In the genomic region with DNA sequence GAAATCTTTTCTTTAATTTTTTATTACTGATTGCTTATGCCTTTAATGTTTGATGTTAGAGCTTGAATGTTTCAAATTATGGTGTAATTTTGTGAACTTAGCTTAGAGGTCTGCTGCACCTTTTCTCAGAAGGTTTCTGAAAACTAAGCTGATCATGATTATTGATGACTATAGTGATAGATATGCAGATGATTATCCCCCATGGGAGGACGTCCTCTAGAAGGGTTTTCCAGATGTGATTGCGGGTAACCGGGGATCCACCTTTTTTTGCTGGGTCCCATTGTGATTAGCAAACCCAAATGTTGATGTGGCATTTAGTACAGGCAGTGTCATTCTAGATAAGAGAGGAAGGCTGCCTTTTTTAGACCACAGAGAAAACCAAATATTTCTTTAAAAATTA, we compare ENCODE assay signal across 30 cellular contexts.
"Had no signal": no experiment of that assay in that cellular context is flagged by ENCODE, and none has a peak within 500 bp of the region (broad histone marks: within the 10 kb centered on the region; RNA-seq: fewer than 3 reads in every experiment).

No MANE protein-coding gene starts in this region.

- H3K27ac ChIP-seq: ascending aorta, breast epithelium, cardiac muscle cell, colonic mucosa, epithelial cell of prostate, esophagus squamous epithelium, gastroesophageal sphincter, heart right ventricle, WERI-Rb-1 had no signal

- H3K27me3 ChIP-seq: ascending aorta, breast epithelium, cardiac muscle cell, colonic mucosa, esophagus squamous epithelium, gastroesophageal sphincter, heart right ventricle had no signal

- ATAC-seq: activated CD4-positive, CD25-positive, alpha-beta regulatory T cell treated with anti-CD3 and anti-CD28 coated beads, Interleukin-2, amount 50 U/mL, for 24 hours; activated CD8-positive, alpha-beta memory T cell treated with anti-CD3 and anti-CD28 coated beads, Interleukin-2, amount 10 ng/mL, durations not matched to agents 7 days and 5 days; activated CD8-positive, alpha-beta T cell treated with anti-CD3 and anti-CD28 coated beads, Interleukin-2, amount 10 ng/mL, durations not matched to agents 7 days and 5 days; activated naive CD8-positive, alpha-beta T cell treated with anti-CD3 and anti-CD28 coated beads, Interleukin-2, amount 50 U/mL, for 24 hours; gastroesophageal sphincter; heart right ventricle had no signal

- H3K9me3 ChIP-seq: ascending aorta, breast epithelium, colonic mucosa, esophagus squamous epithelium, gastroesophageal sphincter, heart right ventricle had no signal

- H3K4me1 ChIP-seq: ascending aorta, breast epithelium, colonic mucosa, esophagus squamous epithelium, gastroesophageal sphincter had no signal

- H3K4me3 ChIP-seq: ascending aorta, breast epithelium, cardiac muscle cell, colonic mucosa, esophagus squamous epithelium, gastroesophageal sphincter, heart right ventricle had no signal

- H3K36me3 ChIP-seq: ascending aorta, breast epithelium, cardiac muscle cell, colonic mucosa, esophagus squamous epithelium, gastroesophageal sphincter, heart right ventricle, WERI-Rb-1 had no signal

- DNase-seq: activated B cell treated with CpG ODN at 0.5 μM for 24 hours; activated CD4-positive, alpha-beta memory T cell treated with anti-CD3 and anti-CD28 coated beads for 36 hours; activated CD4-positive, alpha-beta T cell treated with anti-CD3 and anti-CD28 coated beads for 48 hours; activated CD4-positive, alpha-beta T cell treated with anti-CD3 and anti-CD28 coated beads, Interleukin-2, amount 50 U/mL, for 1 hour; activated CD8-positive, alpha-beta memory T cell treated with anti-CD3 and anti-CD28 coated beads, Interleukin-2, amount 10 ng/mL, durations not matched to agents 7 days and 5 days; activated CD8-positive, alpha-beta memory T cell treated with anti-CD3 and anti-CD28 coated beads, Interleukin-2, amount 50 U/mL, for 4 hours; activated CD8-positive, alpha-beta T cell treated with anti-CD3 and anti-CD28 coated beads, Interleukin-2, amount 10 ng/mL, durations not matched to agents 7 days and 5 days; activated effector memory CD4-positive, alpha-beta T cell treated with anti-CD3 and anti-CD28 coated beads, Interleukin-2, amount 50 U/mL, for 16 hours; activated naive CD4-positive, alpha-beta T cell treated with anti-CD3 and anti-CD28 coated beads for 36 hours; activated naive CD8-positive, alpha-beta T cell treated with anti-CD3 and anti-CD28 coated beads for 36 hours; activated naive CD8-positive, alpha-beta T cell treated with anti-CD3 and anti-CD28 coated beads, Interleukin-2, amount 50 U/mL, for 24 hours; activated T-cell treated with anti-CD3 and anti-CD28 coated beads, Interleukin-2, amount 50 U/mL, for 1 hour; activated T-cell treated with anti-CD3 and anti-CD28 coated beads, Interleukin-2, amount 50 U/mL, for 48 hours; central memory CD4-positive, alpha-beta T cell; cerebellar nuclear complex; colonic mucosa; effector CD8-positive, alpha-beta T cell; esophagus squamous epithelium; foreskin melanocyte; heart right ventricle; hippocampal formation; T1000; WERI-Rb-1 had no signal

- FAIRE-seq: endometrium had no signal
